In genomic region chr5:180686799-180687198, GRCh38 we compare ENCODE assay signal across 20 cellular contexts. TPM values are rescaled to one million over a fixed set of nuclear protein-coding genes. Genes with fewer than 3 reads are reported as not detected.
"Had no signal": no experiment of that assay in that cellular context is flagged by ENCODE, and none has a peak within 500 bp of the region (broad histone marks: within the 10 kb centered on the region; RNA-seq: fewer than 3 reads in every experiment).

No MANE protein-coding gene starts in this region.

RNA-seq across cellular contexts. Expression of gene OR2Y1, which starts 53.1 kb away (rescaled TPM):
- total RNA-seq: activated CD4-positive, alpha-beta memory T cell treated with anti-CD3 and anti-CD28 coated beads for 36 hours; activated CD4-positive, alpha-beta T cell treated with anti-CD3 and anti-CD28 coated beads for 36 hours; activated CD8-positive, alpha-beta memory T cell treated with anti-CD3 and anti-CD28 coated beads for 36 hours; activated CD8-positive, alpha-beta T cell treated with anti-CD3 and anti-CD28 coated beads for 36 hours; activated naive CD4-positive, alpha-beta T cell treated with anti-CD3 and anti-CD28 coated beads for 36 hours; activated naive CD8-positive, alpha-beta T cell treated with anti-CD3 and anti-CD28 coated beads, Interleukin-2, amount 10 ng/mL, durations not matched to agents 7 days and 5 days; activated T-cell treated with anti-CD3 and anti-CD28 coated beads, Interleukin-2, amount 50 U/mL, for 4 hours; activated T-cell treated with anti-CD3 and anti-CD28 coated beads, Interleukin-2, amount 50 U/mL, for 72 hours; activated T-helper 1 cell treated with anti-CD3 and anti-CD28 coated beads, Interleukin-12 subunit alpha, Interleukin-12 subunit beta, Interleukin-2, Interleukin-4 antibody, amounts not matched to agents 30 ng/mL and 10 ng/mL and 1 ng/mL, durations not matched to agents 14 hours and 24 hours and 36 hours; activated T-helper 17 cell treated with anti-CD3 and anti-CD28 coated beads, Interleukin-2, amount 50 U/mL, for 72 hours; ascending aorta; bronchial epithelial cell; cardiac muscle cell; chondrocyte; T-cell; T-helper 1 cell treated with Interleukin-12 subunit alpha and Interleukin-12 subunit beta and Interleukin-4 antibody, amounts not matched to agents 30 ng/mL and 1 ng/mL, for 36 hours; T-helper 17 cell; T-helper 2 cell treated with Interferon-gamma antibody and Interleukin-4, amounts not matched to agents 100 ng/mL and 5 ng/mL, for 36 hours; WTC11 had no signal
- polyA plus RNA-seq: adipose tissue, cardiac muscle cell had no signal
